2 cellular contexts compared by ENCODE assay signal in the genomic region with DNA sequence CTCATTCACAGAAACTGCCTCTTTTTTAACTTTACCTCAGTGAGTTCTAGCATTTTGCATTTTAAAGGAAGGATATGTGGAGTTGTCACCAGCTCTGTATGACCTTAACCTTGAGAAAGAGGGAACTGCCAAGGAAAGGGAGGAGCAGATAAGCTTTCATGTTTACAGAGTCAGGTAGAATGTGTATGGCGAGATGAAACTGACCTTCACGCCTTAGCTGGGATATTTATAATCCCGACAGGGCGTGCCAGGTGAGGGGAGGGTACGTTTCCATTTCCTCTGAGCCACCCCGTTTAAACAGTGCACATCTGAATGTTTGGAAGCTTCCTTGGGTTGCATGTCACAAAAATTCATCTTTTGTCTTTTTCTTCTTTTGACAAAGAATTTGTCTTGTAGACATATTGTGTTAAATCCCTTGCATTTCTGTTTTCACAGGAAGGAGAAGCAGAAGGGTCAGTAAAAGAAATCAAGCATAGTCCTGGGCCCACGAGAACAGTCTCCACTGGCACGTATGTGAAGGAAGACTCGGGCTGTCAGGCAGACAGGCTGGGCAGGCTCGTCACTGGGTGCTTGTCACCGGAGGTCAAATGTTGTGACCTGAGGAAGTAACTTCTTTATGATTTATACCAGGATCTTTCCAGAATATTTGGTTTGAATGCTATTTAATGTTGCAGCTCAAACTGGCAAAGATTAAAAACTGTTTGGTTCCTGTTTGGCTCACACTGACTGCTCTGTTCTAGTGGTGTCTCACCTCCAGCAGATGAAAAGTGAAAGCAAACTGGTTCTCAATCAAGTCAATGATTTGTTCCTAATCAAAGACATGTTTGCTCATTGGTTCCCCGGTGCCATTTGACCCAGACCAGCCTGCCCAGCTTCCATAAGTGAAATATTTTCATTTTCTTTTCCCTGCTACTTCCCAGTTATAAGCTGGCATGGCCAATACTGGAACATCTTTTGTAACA.
A peak's percentile ranks its signal among the peaks of the same experiment; 100 is the strongest.
TF ChIP-seq lines count a peak whose summit lies in the region.

No MANE protein-coding gene starts in this region.

TF ChIP-seq in GM12891, 5 proteins besides CTCF, POLR2A, EP300 and RAD21:
- no peak for TF ChIP-seq POU2F2 (IDR thresholded peaks at IDR 0.05; ENCODE audit: low read depth, low read length)
- no peak for TF ChIP-seq SPI1 (IDR thresholded peaks at IDR 0.05; ENCODE audit: low read depth, low read length)
- no peak for TF ChIP-seq TAF1 (IDR thresholded peaks at IDR 0.05; ENCODE audit: low read depth, low read length)
- no peak for TF ChIP-seq POLR2AphosphoS5 (IDR thresholded peaks at IDR 0.05; ENCODE audit: low read depth, low read length)
- TF ChIP-seq PAX5 (IDR thresholded peaks at IDR 0.05; ENCODE audit: insufficient read depth, low read length, severe bottlenecking) = no peak

TF ChIP-seq in K562, 482 proteins besides CTCF, POLR2A, EP300 and RAD21 (continues in another document):
- TF ChIP-seq, protein P1, sequence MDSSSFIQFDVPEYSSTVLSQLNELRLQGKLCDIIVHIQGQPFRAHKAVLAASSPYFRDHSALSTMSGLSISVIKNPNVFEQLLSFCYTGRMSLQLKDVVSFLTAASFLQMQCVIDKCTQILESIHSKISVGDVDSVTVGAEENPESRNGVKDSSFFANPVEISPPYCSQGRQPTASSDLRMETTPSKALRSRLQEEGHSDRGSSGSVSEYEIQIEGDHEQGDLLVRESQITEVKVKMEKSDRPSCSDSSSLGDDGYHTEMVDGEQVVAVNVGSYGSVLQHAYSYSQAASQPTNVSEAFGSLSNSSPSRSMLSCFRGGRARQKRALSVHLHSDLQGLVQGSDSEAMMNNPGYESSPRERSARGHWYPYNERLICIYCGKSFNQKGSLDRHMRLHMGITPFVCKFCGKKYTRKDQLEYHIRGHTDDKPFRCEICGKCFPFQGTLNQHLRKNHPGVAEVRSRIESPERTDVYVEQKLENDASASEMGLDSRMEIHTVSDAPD (CRISPR knock-in tag; IDR thresholded peaks at IDR 0.05) = no peak
- TF ChIP-seq, protein P2, sequence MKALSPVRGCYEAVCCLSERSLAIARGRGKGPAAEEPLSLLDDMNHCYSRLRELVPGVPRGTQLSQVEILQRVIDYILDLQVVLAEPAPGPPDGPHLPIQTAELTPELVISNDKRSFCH (CRISPR knock-in tag; IDR thresholded peaks at IDR 0.05) = no peak
- TF ChIP-seq, protein P2 (tag; IDR thresholded peaks at IDR 0.05) = 0 out of 2 replicates have a peak, but pooled peaks have one; percentile 20
- TF ChIP-seq, protein P3, sequence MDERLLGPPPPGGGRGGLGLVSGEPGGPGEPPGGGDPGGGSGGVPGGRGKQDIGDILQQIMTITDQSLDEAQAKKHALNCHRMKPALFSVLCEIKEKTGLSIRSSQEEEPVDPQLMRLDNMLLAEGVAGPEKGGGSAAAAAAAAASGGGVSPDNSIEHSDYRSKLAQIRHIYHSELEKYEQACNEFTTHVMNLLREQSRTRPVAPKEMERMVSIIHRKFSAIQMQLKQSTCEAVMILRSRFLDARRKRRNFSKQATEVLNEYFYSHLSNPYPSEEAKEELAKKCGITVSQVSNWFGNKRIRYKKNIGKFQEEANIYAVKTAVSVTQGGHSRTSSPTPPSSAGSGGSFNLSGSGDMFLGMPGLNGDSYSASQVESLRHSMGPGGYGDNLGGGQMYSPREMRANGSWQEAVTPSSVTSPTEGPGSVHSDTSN (CRISPR knock-in tag; IDR thresholded peaks at IDR 0.05; ENCODE audit: low read depth) = no peak
- TF ChIP-seq, protein P3 (tag; conservative IDR thresholded peaks at IDR 0.05; ENCODE audit: low read depth) = no peak
- TF ChIP-seq RBM34 (IDR thresholded peaks at IDR 0.05; ENCODE audit: borderline replicate concordance, insufficient read depth, low read length) (no peak), ZEB2 (IDR thresholded peaks at IDR 0.05) (peak; percentile 79), ZC3H11A (IDR thresholded peaks at IDR 0.05; ENCODE audit: low read depth, low read length) (no peak), ZNF586 (CRISPR knock-in tag; conservative IDR thresholded peaks at IDR 0.05) (no peak), ZKSCAN3 (CRISPR knock-in tag; IDR thresholded peaks at IDR 0.05) (no peak), NRF1 (conservative IDR thresholded peaks at IDR 0.05 in 1 of 2, IDR thresholded peaks at IDR 0.05 in 1 of 2) (no peak), STAT5A (IDR thresholded peaks at IDR 0.05; ENCODE audit: borderline replicate concordance, low read length) (no peak), ERF (CRISPR knock-in tag; IDR thresholded peaks at IDR 0.05) (no peak), ZNF197 (CRISPR knock-in tag; IDR thresholded peaks at IDR 0.05; ENCODE audit: low read depth) (no peak), SMARCA4 (IDR thresholded peaks at IDR 0.05) (peak; percentile 40; the same call in 1 of the 2 replicates), CHD4 (IDR thresholded peaks at IDR 0.05; ENCODE audit: insufficient read depth, insufficient replicate concordance, low read depth, low read length, poor library complexity, severe bottlenecking) (no peak), PRMT5 (CRISPR knock-in tag; IDR thresholded peaks at IDR 0.05) (no peak), ESRRA (IDR thresholded peaks at IDR 0.05; ENCODE audit: borderline replicate concordance, low read depth) (peak; percentile 98), THRAP3 (IDR thresholded peaks at IDR 0.05; ENCODE audit: borderline replicate concordance) (no peak), TCF3 (CRISPR knock-in tag; IDR thresholded peaks at IDR 0.05) (peak; percentile 66), ZNF316 (IDR thresholded peaks at IDR 0.05) (no peak), EZH2 (IDR thresholded peaks at IDR 0.05; ENCODE audit: borderline replicate concordance, low read depth, low read length) (no peak), CBFA2T3 (IDR thresholded peaks at IDR 0.05) (peak; percentile 45), SRSF9 (IDR thresholded peaks at IDR 0.05; ENCODE audit: borderline replicate concordance, low read depth, low read length) (no peak), SOX6 (IDR thresholded peaks at IDR 0.05) (peak; percentile 25; the same call in 1 of the 2 replicates), GTF2E2 (tag; IDR thresholded peaks at IDR 0.05) (no peak), NCOR1 (IDR thresholded peaks at IDR 0.05) (peak; percentile 28), CTBP1 (IDR thresholded peaks at IDR 0.05; ENCODE audit: borderline replicate concordance) (peak; percentile 86), TAF1 (IDR thresholded peaks at IDR 0.05; ENCODE audit: control insufficient read depth, extremely low read depth, insufficient read depth, low read length, severe bottlenecking) (no peak), NFYB (IDR thresholded peaks at IDR 0.05; ENCODE audit: extremely low read depth, insufficient read length) (no peak), EHMT2 (IDR thresholded peaks at IDR 0.05) (no peak), PURB (CRISPR knock-in tag; IDR thresholded peaks at IDR 0.05; ENCODE audit: low read depth) (no peak), TSC22D4 (tag; IDR thresholded peaks at IDR 0.05) (no peak), CHD2 (IDR thresholded peaks at IDR 0.05; ENCODE audit: low read depth, low read length) (no peak), PHTF2 (CRISPR knock-in tag; IDR thresholded peaks at IDR 0.05) (no peak), STAG1 (CRISPR knock-in tag; IDR thresholded peaks at IDR 0.05; ENCODE audit: borderline replicate concordance) (no peak), NCOA1 (IDR thresholded peaks at IDR 0.05; ENCODE audit: low read depth) (no peak), RCOR1 (IDR thresholded peaks at IDR 0.05; ENCODE audit: borderline replicate concordance in 1 of 2, low read depth in 2 of 2, low read length in 2 of 2) (peak in 1 of 2 experiments; percentile 35; a peak in 1 of 4 replicates), KAT7 (CRISPR knock-in tag; IDR thresholded peaks at IDR 0.05; ENCODE audit: borderline replicate concordance) (no peak), ARID1B (IDR thresholded peaks at IDR 0.05) (peak; percentile 61)
- TF ChIP-seq, protein P4, sequence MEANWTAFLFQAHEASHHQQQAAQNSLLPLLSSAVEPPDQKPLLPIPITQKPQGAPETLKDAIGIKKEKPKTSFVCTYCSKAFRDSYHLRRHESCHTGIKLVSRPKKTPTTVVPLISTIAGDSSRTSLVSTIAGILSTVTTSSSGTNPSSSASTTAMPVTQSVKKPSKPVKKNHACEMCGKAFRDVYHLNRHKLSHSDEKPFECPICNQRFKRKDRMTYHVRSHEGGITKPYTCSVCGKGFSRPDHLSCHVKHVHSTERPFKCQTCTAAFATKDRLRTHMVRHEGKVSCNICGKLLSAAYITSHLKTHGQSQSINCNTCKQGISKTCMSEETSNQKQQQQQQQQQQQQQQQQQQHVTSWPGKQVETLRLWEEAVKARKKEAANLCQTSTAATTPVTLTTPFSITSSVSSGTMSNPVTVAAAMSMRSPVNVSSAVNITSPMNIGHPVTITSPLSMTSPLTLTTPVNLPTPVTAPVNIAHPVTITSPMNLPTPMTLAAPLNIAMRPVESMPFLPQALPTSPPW (CRISPR knock-in tag; IDR thresholded peaks at IDR 0.05) = no peak
- TF ChIP-seq, protein P5, sequence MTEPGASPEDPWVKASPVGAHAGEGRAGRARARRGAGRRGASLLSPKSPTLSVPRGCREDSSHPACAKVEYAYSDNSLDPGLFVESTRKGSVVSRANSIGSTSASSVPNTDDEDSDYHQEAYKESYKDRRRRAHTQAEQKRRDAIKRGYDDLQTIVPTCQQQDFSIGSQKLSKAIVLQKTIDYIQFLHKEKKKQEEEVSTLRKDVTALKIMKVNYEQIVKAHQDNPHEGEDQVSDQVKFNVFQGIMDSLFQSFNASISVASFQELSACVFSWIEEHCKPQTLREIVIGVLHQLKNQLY (CRISPR knock-in tag; conservative IDR thresholded peaks at IDR 0.05) = no peak
- TF ChIP-seq, protein P6, sequence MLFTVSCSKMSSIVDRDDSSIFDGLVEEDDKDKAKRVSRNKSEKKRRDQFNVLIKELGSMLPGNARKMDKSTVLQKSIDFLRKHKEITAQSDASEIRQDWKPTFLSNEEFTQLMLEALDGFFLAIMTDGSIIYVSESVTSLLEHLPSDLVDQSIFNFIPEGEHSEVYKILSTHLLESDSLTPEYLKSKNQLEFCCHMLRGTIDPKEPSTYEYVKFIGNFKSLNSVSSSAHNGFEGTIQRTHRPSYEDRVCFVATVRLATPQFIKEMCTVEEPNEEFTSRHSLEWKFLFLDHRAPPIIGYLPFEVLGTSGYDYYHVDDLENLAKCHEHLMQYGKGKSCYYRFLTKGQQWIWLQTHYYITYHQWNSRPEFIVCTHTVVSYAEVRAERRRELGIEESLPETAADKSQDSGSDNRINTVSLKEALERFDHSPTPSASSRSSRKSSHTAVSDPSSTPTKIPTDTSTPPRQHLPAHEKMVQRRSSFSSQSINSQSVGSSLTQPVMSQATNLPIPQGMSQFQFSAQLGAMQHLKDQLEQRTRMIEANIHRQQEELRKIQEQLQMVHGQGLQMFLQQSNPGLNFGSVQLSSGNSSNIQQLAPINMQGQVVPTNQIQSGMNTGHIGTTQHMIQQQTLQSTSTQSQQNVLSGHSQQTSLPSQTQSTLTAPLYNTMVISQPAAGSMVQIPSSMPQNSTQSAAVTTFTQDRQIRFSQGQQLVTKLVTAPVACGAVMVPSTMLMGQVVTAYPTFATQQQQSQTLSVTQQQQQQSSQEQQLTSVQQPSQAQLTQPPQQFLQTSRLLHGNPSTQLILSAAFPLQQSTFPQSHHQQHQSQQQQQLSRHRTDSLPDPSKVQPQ (CRISPR knock-in tag; IDR thresholded peaks at IDR 0.05; ENCODE audit: borderline replicate concordance) = no peak
- TF ChIP-seq, protein P7, sequence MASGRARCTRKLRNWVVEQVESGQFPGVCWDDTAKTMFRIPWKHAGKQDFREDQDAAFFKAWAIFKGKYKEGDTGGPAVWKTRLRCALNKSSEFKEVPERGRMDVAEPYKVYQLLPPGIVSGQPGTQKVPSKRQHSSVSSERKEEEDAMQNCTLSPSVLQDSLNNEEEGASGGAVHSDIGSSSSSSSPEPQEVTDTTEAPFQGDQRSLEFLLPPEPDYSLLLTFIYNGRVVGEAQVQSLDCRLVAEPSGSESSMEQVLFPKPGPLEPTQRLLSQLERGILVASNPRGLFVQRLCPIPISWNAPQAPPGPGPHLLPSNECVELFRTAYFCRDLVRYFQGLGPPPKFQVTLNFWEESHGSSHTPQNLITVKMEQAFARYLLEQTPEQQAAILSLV (tag; IDR thresholded peaks at IDR 0.05) = no peak
- TF ChIP-seq, protein P8, sequence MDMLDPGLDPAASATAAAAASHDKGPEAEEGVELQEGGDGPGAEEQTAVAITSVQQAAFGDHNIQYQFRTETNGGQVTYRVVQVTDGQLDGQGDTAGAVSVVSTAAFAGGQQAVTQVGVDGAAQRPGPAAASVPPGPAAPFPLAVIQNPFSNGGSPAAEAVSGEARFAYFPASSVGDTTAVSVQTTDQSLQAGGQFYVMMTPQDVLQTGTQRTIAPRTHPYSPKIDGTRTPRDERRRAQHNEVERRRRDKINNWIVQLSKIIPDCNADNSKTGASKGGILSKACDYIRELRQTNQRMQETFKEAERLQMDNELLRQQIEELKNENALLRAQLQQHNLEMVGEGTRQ (CRISPR knock-in tag; IDR thresholded peaks at IDR 0.05) = no peak
- TF ChIP-seq, protein P9, sequence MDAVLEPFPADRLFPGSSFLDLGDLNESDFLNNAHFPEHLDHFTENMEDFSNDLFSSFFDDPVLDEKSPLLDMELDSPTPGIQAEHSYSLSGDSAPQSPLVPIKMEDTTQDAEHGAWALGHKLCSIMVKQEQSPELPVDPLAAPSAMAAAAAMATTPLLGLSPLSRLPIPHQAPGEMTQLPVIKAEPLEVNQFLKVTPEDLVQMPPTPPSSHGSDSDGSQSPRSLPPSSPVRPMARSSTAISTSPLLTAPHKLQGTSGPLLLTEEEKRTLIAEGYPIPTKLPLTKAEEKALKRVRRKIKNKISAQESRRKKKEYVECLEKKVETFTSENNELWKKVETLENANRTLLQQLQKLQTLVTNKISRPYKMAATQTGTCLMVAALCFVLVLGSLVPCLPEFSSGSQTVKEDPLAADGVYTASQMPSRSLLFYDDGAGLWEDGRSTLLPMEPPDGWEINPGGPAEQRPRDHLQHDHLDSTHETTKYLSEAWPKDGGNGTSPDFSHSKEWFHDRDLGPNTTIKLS (IDR thresholded peaks at IDR 0.05; ENCODE audit: borderline replicate concordance, low read depth) = no peak
- TF ChIP-seq, protein P10, sequence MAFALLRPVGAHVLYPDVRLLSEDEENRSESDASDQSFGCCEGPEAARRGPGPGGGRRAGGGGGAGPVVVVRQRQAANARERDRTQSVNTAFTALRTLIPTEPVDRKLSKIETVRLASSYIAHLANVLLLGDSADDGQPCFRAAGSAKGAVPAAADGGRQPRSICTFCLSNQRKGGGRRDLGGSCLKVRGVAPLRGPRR (CRISPR knock-in tag; IDR thresholded peaks at IDR 0.05) = no peak
